Comparison of ENCODE assay signal across 24 cellular contexts in genomic region chr1:209869242-209870149, GRCh38. TPM values are rescaled to one million over a fixed set of nuclear protein-coding genes. Genes with fewer than 3 reads are reported as not detected.
A peak's percentile ranks its signal among the peaks of the same experiment; 100 is the strongest.
DNase-seq lines count a peak whose midpoint lies in the region; ATAC-seq lines count a peak whose summit lies in the region.
"Had no signal": no experiment of that assay in that cellular context is flagged by ENCODE, and none has a peak within 500 bp of the region (broad histone marks: within the 10 kb centered on the region; RNA-seq: fewer than 3 reads in every experiment).

No MANE protein-coding gene starts in this region.

- no peak for ATAC-seq in HG02840 (IDR thresholded peaks at IDR 0.05; ENCODE audit: low FRiP score, unreplicated experiment)
- ATAC-seq: effector memory CD8-positive, alpha-beta T cell; T-cell had no signal

- CTCF ChIA-PET in activated CD4-positive, alpha-beta T cell treated with anti-CD3 and anti-CD28 coated beads, Interleukin-2, amount 10 ng/mL, durations not matched to agents 7 days and 5 days (lab: Charles Lee) = interaction anchor here (0.6 kb wide), 1 partner anchor 1607 kb away, joined by 3 read pairs; no protein-coding TSS in a partner anchor

- H3K4me1 Mint-ChIP-seq in activated CD4-positive, alpha-beta T cell treated with anti-CD3 and anti-CD28 coated beads, Interleukin-2, amount 10 ng/mL, durations not matched to agents 7 days and 5 days = no peaks in the 10 kb centered on the region
- H3K4me1 Mint-ChIP-seq: CD4-positive, alpha-beta memory T cell; T-cell had no signal

- H3K36me3 Mint-ChIP-seq in activated CD4-positive, alpha-beta T cell treated with anti-CD3 and anti-CD28 coated beads, Interleukin-2, amount 10 ng/mL, durations not matched to agents 7 days and 5 days (ENCODE audit: low read depth) = no peaks in the 10 kb centered on the region
- H3K36me3 Mint-ChIP-seq: T-cell had no signal

- POLR2A ChIA-PET in activated CD4-positive, alpha-beta T cell treated with anti-CD3 and anti-CD28 coated beads, Interleukin-2, amount 10 ng/mL, durations not matched to agents 7 days and 5 days (lab: Charles Lee) = no interaction called here

- H3K27ac Mint-ChIP-seq in activated CD4-positive, alpha-beta T cell treated with anti-CD3 and anti-CD28 coated beads, Interleukin-2, amount 10 ng/mL, durations not matched to agents 7 days and 5 days = no peak overlapping the region
- H3K27ac Mint-ChIP-seq: activated T-helper 2 cell treated with anti-CD3 and anti-CD28 coated beads, Interferon-gamma antibody, Interleukin-2, Interleukin-4, amounts not matched to agents 10 μg/mL and 5 μg/mL and 100 μg/mL, durations not matched to agents 14 hours and 24 hours and 36 hours; CD4-positive, alpha-beta memory T cell; effector memory CD8-positive, alpha-beta T cell; T-cell had no signal

- peak; percentile 18 for DNase-seq in CD1c-positive myeloid dendritic cell (ENCODE audit: extremely low spot score)
- DNase-seq in fibroblast of peridontal ligament (ENCODE audit: extremely low read depth) = peak; percentile 87
- DNase-seq in pons (ENCODE audit: low spot score) = peak; percentile 80
- DNase-seq in effector CD8-positive, alpha-beta T cell (lab: John Stamatoyannopoulos, UW) = no peak
- no peak for DNase-seq in activated CD4-positive, alpha-beta T cell treated with anti-CD3 and anti-CD28 coated beads, Interleukin-2, amount 10 ng/mL, durations not matched to agents 7 days and 5 days
- no peak for DNase-seq in NCI-H69 (lab: John Stamatoyannopoulos, UW)
- DNase-seq: activated CD4-positive, alpha-beta T cell treated with anti-CD3 and anti-CD28 coated beads for 48 hours; CD4-positive, alpha-beta memory T cell; DMS79; effector memory CD8-positive, alpha-beta T cell; kidney; mesendoderm; NCI-H1105; NCI-H526; Right ventricle myocardium superior; small intestine; stimulated activated CD4-positive, alpha-beta T cell treated with anti-CD3 and anti-CD28 coated beads, Interleukin-4, amount 100 ng/mL, for 1 hour; stomach; T-cell had no signal

- H3K27me3 Mint-ChIP-seq in activated CD4-positive, alpha-beta T cell treated with anti-CD3 and anti-CD28 coated beads, Interleukin-2, amount 10 ng/mL, durations not matched to agents 7 days and 5 days = peaks cover 25% of the 10 kb centered on the region

- peak overlapping the region; percentile 77 for H3K27ac ChIP-seq in angular gyrus (ENCODE audit: low read depth, low read length)
- H3K27ac ChIP-seq: prostate gland, stomach, vagina had no signal

- H3K9me3 Mint-ChIP-seq in activated CD4-positive, alpha-beta T cell treated with anti-CD3 and anti-CD28 coated beads, Interleukin-2, amount 10 ng/mL, durations not matched to agents 7 days and 5 days = no peaks in the 10 kb centered on the region
- H3K9me3 Mint-ChIP-seq: activated T-helper 2 cell treated with anti-CD3 and anti-CD28 coated beads, Interferon-gamma antibody, Interleukin-2, Interleukin-4, amounts not matched to agents 10 μg/mL and 5 μg/mL and 100 μg/mL, durations not matched to agents 14 hours and 24 hours and 36 hours had no signal

- H3K4me3 Mint-ChIP-seq in activated CD4-positive, alpha-beta T cell treated with anti-CD3 and anti-CD28 coated beads, Interleukin-2, amount 10 ng/mL, durations not matched to agents 7 days and 5 days = no peak overlapping the region
- H3K4me3 Mint-ChIP-seq: CD4-positive, alpha-beta memory T cell; effector memory CD8-positive, alpha-beta T cell; T-cell had no signal

RNA-seq across cellular contexts. Expression of gene UTP25, which starts 41.7 kb away (rescaled TPM):
- total RNA-seq in activated CD4-positive, alpha-beta T cell treated with anti-CD3 and anti-CD28 coated beads, Interleukin-2, amount 10 ng/mL, durations not matched to agents 7 days and 5 days = 1 to 10 TPM; 8.4 to 9.5 TPM

Comparison
In these comparisons a context has a peak if more than half of its experiments do, and no peak if none do; other contexts are left out.
1. DNase-seq: peak in CD1c-positive myeloid dendritic cell (single experiment), fibroblast of peridontal ligament (single experiment) and pons (single experiment); none in effector CD8-positive, alpha-beta T cell (single experiment), activated CD4-positive, alpha-beta T cell treated with anti-CD3 and anti-CD28 coated beads, Interleukin-2, amount 10 ng/mL, durations not matched to agents 7 days and 5 days (single experiment) and NCI-H69 (single experiment).